9 cellular contexts compared by ENCODE assay signal in genomic region chr14:61813101-61813596, GRCh38. TPM values are rescaled to one million over a fixed set of nuclear protein-coding genes. Genes with fewer than 3 reads are reported as not detected.
DNase-seq lines count a peak whose midpoint lies in the region; TF ChIP-seq lines count a peak whose summit lies in the region.
"Had no signal": no experiment of that assay in that cellular context is flagged by ENCODE, and none has a peak within 500 bp of the region (broad histone marks: within the 10 kb centered on the region; RNA-seq: fewer than 3 reads in every experiment).

No MANE protein-coding gene starts in this region.

- 13 to 40% (median 16%) methylated on average over 11 to 25 of the region's 25 CpGs for WGBS in stomach, 5 donors

- no peak overlapping the region for H3K27ac ChIP-seq in stomach

- peaks cover 3% of the 10 kb centered on the region for H3K36me3 Mint-ChIP-seq in T-helper 2 cell treated with Interferon-gamma antibody and Interleukin-4, amounts not matched to agents 5 μg/mL and 100 μg/mL, for 36 hours (ENCODE audit: low read depth)
- H3K36me3 Mint-ChIP-seq in activated T-helper 1 cell treated with anti-CD3 and anti-CD28 coated beads, Interleukin-12 subunit alpha, Interleukin-12 subunit beta, Interleukin-2, Interleukin-4 antibody, amounts not matched to agents 30 ng/mL and 10 ng/mL and 1 ng/mL, durations not matched to agents 14 hours and 24 hours and 36 hours (ENCODE audit: low read depth): no peaks in the 10 kb centered on the region
- H3K36me3 Mint-ChIP-seq in CD14-positive monocyte: peaks cover 0 to 10% of the 10 kb centered on the region in 2 donors

- H3K9me3 Mint-ChIP-seq in T-helper 2 cell treated with Interferon-gamma antibody and Interleukin-4, amounts not matched to agents 5 μg/mL and 100 μg/mL, for 36 hours: no peaks in the 10 kb centered on the region
- no peaks in the 10 kb centered on the region for H3K9me3 Mint-ChIP-seq in activated T-helper 1 cell treated with anti-CD3 and anti-CD28 coated beads, Interleukin-12 subunit alpha, Interleukin-12 subunit beta, Interleukin-2, Interleukin-4 antibody, amounts not matched to agents 30 ng/mL and 10 ng/mL and 1 ng/mL, durations not matched to agents 14 hours and 24 hours and 36 hours
- H3K9me3 Mint-ChIP-seq in CD14-positive monocyte: peaks cover 0 to 8% (median 5%) of the 10 kb centered on the region in 7 donors

- H3K4me1 Mint-ChIP-seq in T-helper 2 cell treated with Interferon-gamma antibody and Interleukin-4, amounts not matched to agents 5 μg/mL and 100 μg/mL, for 36 hours (ENCODE audit: low read depth): peaks cover 9% of the 10 kb centered on the region
- H3K4me1 Mint-ChIP-seq in activated T-helper 1 cell treated with anti-CD3 and anti-CD28 coated beads, Interleukin-12 subunit alpha, Interleukin-12 subunit beta, Interleukin-2, Interleukin-4 antibody, amounts not matched to agents 30 ng/mL and 10 ng/mL and 1 ng/mL, durations not matched to agents 14 hours and 24 hours and 36 hours (ENCODE audit: low read depth): peaks cover 11% of the 10 kb centered on the region
- H3K4me1 Mint-ChIP-seq in CD14-positive monocyte: peaks cover 6% of the 10 kb centered on the region

- H3K4me3 Mint-ChIP-seq in T-helper 2 cell treated with Interferon-gamma antibody and Interleukin-4, amounts not matched to agents 5 μg/mL and 100 μg/mL, for 36 hours: peak overlapping the region; percentile 71
- H3K4me3 Mint-ChIP-seq in activated T-helper 1 cell treated with anti-CD3 and anti-CD28 coated beads, Interleukin-12 subunit alpha, Interleukin-12 subunit beta, Interleukin-2, Interleukin-4 antibody, amounts not matched to agents 30 ng/mL and 10 ng/mL and 1 ng/mL, durations not matched to agents 14 hours and 24 hours and 36 hours: peak overlapping the region; percentile 76
- H3K4me3 Mint-ChIP-seq in CD14-positive monocyte: peak overlapping the region in 1 of 2 donors; percentile 84

- H3K9me3 ChIP-seq in stomach: peaks cover 0 to 8% (median 0%) of the 10 kb centered on the region in 4 donors

- peaks cover 0 to 14% (median 11%) of the 10 kb centered on the region in 4 donors for H3K4me1 ChIP-seq in stomach

- intact Hi-C loops in activated T-helper 1 cell treated with anti-CD3 and anti-CD28 coated beads, Interleukin-12 subunit alpha, Interleukin-12 subunit beta, Interleukin-2, Interleukin-4 antibody, amounts not matched to agents 30 ng/mL and 10 ng/mL and 1 ng/mL, durations not matched to agents 14 hours and 24 hours and 36 hours (cut with micrococcal nuclease): no loop called here
- intact Hi-C loops in stomach (cut with DNase I; ENCODE audit: low total_unique reads): no loop called here
- intact Hi-C loops in CD14-positive monocyte (cut with micrococcal nuclease): no loop called here

- no peak for TF ChIP-seq POLR2A in stomach (IDR thresholded peaks at IDR 0.05)

- peak overlapping the region; percentile 42 to 64 (median 46) for H3K4me3 ChIP-seq in stomach

- no peaks in the 10 kb centered on the region for H3K36me3 ChIP-seq in stomach

- DNase-seq in T-helper 2 cell treated with Interferon-gamma antibody and Interleukin-4, amounts not matched to agents 5 μg/mL and 100 μg/mL, for 36 hours (ENCODE audit: low spot score): no peak
- no peak for DNase-seq in T-helper 2 cell
- DNase-seq in activated T-helper 1 cell treated with anti-CD3 and anti-CD28 coated beads, Interleukin-12 subunit alpha, Interleukin-12 subunit beta, Interleukin-2, Interleukin-4 antibody, amounts not matched to agents 30 ng/mL and 10 ng/mL and 1 ng/mL, durations not matched to agents 14 hours and 24 hours and 36 hours (ENCODE audit: low spot score): no peak
- DNase-seq in iPS-NIHi11 (ENCODE audit: low spot score): peak; percentile 37
- no peak for DNase-seq in stomach
- no peak for DNase-seq in SK-N-DZ (ENCODE audit: low spot score)
- no peak for DNase-seq in CD14-positive monocyte (ENCODE audit: low spot score)
- DNase-seq in HUDEP-2 (lab: John Stamatoyannopoulos, UW; ENCODE audit: unreplicated experiment in 76 of 76): no peak
- DNase-seq: NCI-H2081 treated with DMSO at 0.1 percent for 48 hours had no signal

- no peak for TF ChIP-seq EP300 in stomach (IDR thresholded peaks at IDR 0.05)

- peaks cover 85% of the 10 kb centered on the region for H3K27me3 Mint-ChIP-seq in T-helper 2 cell treated with Interferon-gamma antibody and Interleukin-4, amounts not matched to agents 5 μg/mL and 100 μg/mL, for 36 hours (ENCODE audit: low read depth)
- peaks cover 53% of the 10 kb centered on the region for H3K27me3 Mint-ChIP-seq in activated T-helper 1 cell treated with anti-CD3 and anti-CD28 coated beads, Interleukin-12 subunit alpha, Interleukin-12 subunit beta, Interleukin-2, Interleukin-4 antibody, amounts not matched to agents 30 ng/mL and 10 ng/mL and 1 ng/mL, durations not matched to agents 14 hours and 24 hours and 36 hours (ENCODE audit: insufficient read depth)
- peaks cover 67 to 73% (median 71%) of the 10 kb centered on the region in 3 donors for H3K27me3 Mint-ChIP-seq in CD14-positive monocyte (ENCODE audit: low read depth in 3 of 3)

- TF ChIP-seq CTCF in stomach (IDR thresholded peaks at IDR 0.05) (no peak), CD14-positive monocyte (IDR thresholded peaks at IDR 0.05) (no peak)

- H3K27ac Mint-ChIP-seq in T-helper 2 cell treated with Interferon-gamma antibody and Interleukin-4, amounts not matched to agents 5 μg/mL and 100 μg/mL, for 36 hours: no peak overlapping the region
- H3K27ac Mint-ChIP-seq in activated T-helper 1 cell treated with anti-CD3 and anti-CD28 coated beads, Interleukin-12 subunit alpha, Interleukin-12 subunit beta, Interleukin-2, Interleukin-4 antibody, amounts not matched to agents 30 ng/mL and 10 ng/mL and 1 ng/mL, durations not matched to agents 14 hours and 24 hours and 36 hours: no peak overlapping the region
- peak overlapping the region in 2 of 7 donors; percentile 60 to 63 for H3K27ac Mint-ChIP-seq in CD14-positive monocyte

- H3K27me3 ChIP-seq in stomach: peaks cover 0 to 79% (median 24%) of the 10 kb centered on the region in 3 donors

RNA-seq across cellular contexts. Expression of gene SYT16, which starts 0.6 kb away (rescaled TPM):
- total RNA-seq in activated T-helper 1 cell treated with anti-CD3 and anti-CD28 coated beads, Interleukin-12 subunit alpha, Interleukin-12 subunit beta, Interleukin-2, Interleukin-4 antibody, amounts not matched to agents 30 ng/mL and 10 ng/mL and 1 ng/mL, durations not matched to agents 14 hours and 24 hours and 36 hours: not detected in 2 replicates
- total RNA-seq in stomach: 1 to 10 TPM in 1 of 5 donors, under 1 TPM in 2, not detected in 2; under 0.01 to 7.7 (median under 0.01) TPM
- polyA plus RNA-seq in stomach (under 1 TPM in 2 of 3 donors, not detected in 1; under 0.01 to 0.46 TPM), CD14-positive monocyte (not detected)
- polyA plus RNA-seq in SK-N-DZ (2014; cell fraction: cytosol; rRNA removed): 0.14 and 0.16 TPM in 2 replicates
- 0.07 and 0.25 TPM in 2 replicates for polyA plus RNA-seq in SK-N-DZ (2014; cell fraction: nucleus; rRNA removed)

RNA-seq across cellular contexts. Expression of gene SNAPC1, which starts 50.9 kb away (rescaled TPM):
- 10.8 and 11.0 TPM in 2 replicates for total RNA-seq in activated T-helper 1 cell treated with anti-CD3 and anti-CD28 coated beads, Interleukin-12 subunit alpha, Interleukin-12 subunit beta, Interleukin-2, Interleukin-4 antibody, amounts not matched to agents 30 ng/mL and 10 ng/mL and 1 ng/mL, durations not matched to agents 14 hours and 24 hours and 36 hours
- 1 to 10 TPM in 3 of 5 donors, under 1 TPM in 1, not detected in 1; 0.89 to 8.7 (median 3.9) TPM for total RNA-seq in stomach
- polyA plus RNA-seq in stomach (1 to 10 TPM; 2.4 to 3.5 (median 3.0) TPM), CD14-positive monocyte (1 to 10 TPM; 2.9 to 3.2 TPM)
- polyA plus RNA-seq in SK-N-DZ (2014; cell fraction: cytosol; rRNA removed): 12.5 and 14.3 TPM in 2 replicates
- 6.2 and 9.1 TPM in 2 replicates for polyA plus RNA-seq in SK-N-DZ (2014; cell fraction: nucleus; rRNA removed)
